Comparison of ENCODE assay signal across 1 cellular context in the genomic region with DNA sequence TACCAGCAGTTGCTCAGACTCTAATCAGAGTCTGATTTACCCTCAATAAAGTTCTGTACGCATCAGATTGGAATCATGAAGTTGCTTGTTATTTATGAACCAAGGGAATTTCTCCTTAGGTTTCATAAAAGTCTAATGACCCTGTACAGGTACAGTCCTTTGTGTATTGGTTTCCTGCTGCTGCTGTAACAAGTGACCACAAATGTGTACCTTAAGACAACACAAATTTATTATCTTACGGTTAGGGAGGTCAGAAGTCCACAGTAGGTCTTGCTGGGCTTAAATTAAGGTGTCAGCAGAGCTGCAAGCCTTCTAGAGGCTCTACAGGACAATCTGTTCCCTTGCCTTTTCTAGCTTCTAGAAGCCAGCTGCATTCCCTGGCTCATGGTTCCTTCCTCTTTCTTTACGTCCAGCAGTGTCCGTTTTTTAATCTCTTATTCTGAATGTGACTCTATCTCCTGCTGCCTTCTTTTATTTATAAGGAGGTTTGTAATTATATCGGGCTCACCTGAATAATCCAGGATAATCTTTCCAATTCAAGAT.
TF ChIP-seq lines count a peak whose summit lies in the region.

No MANE protein-coding gene starts in this region.

TF ChIP-seq in GM12878, 131 proteins besides CTCF, POLR2A, EP300 and RAD21:
- TF ChIP-seq JUNB (IDR thresholded peaks at IDR 0.05) (no peak), HCFC1 (IDR thresholded peaks at IDR 0.05; ENCODE audit: low read length) (no peak), PML (IDR thresholded peaks at IDR 0.05; ENCODE audit: low read length) (peak; percentile 12; the same call in 1 of the 2 replicates)
- TF ChIP-seq, protein P1, sequence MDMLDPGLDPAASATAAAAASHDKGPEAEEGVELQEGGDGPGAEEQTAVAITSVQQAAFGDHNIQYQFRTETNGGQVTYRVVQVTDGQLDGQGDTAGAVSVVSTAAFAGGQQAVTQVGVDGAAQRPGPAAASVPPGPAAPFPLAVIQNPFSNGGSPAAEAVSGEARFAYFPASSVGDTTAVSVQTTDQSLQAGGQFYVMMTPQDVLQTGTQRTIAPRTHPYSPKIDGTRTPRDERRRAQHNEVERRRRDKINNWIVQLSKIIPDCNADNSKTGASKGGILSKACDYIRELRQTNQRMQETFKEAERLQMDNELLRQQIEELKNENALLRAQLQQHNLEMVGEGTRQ (IDR thresholded peaks at IDR 0.05; ENCODE audit: borderline replicate concordance, low read depth, low read length), result no peak
- TF ChIP-seq, protein P2, sequence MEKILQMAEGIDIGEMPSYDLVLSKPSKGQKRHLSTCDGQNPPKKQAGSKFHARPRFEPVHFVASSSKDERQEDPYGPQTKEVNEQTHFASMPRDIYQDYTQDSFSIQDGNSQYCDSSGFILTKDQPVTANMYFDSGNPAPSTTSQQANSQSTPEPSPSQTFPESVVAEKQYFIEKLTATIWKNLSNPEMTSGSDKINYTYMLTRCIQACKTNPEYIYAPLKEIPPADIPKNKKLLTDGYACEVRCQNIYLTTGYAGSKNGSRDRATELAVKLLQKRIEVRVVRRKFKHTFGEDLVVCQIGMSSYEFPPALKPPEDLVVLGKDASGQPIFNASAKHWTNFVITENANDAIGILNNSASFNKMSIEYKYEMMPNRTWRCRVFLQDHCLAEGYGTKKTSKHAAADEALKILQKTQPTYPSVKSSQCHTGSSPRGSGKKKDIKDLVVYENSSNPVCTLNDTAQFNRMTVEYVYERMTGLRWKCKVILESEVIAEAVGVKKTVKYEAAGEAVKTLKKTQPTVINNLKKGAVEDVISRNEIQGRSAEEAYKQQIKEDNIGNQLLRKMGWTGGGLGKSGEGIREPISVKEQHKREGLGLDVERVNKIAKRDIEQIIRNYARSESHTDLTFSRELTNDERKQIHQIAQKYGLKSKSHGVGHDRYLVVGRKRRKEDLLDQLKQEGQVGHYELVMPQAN (conservative IDR thresholded peaks at IDR 0.05), result no peak
